ENCODE assay signal across 26 cellular contexts in the genomic region with DNA sequence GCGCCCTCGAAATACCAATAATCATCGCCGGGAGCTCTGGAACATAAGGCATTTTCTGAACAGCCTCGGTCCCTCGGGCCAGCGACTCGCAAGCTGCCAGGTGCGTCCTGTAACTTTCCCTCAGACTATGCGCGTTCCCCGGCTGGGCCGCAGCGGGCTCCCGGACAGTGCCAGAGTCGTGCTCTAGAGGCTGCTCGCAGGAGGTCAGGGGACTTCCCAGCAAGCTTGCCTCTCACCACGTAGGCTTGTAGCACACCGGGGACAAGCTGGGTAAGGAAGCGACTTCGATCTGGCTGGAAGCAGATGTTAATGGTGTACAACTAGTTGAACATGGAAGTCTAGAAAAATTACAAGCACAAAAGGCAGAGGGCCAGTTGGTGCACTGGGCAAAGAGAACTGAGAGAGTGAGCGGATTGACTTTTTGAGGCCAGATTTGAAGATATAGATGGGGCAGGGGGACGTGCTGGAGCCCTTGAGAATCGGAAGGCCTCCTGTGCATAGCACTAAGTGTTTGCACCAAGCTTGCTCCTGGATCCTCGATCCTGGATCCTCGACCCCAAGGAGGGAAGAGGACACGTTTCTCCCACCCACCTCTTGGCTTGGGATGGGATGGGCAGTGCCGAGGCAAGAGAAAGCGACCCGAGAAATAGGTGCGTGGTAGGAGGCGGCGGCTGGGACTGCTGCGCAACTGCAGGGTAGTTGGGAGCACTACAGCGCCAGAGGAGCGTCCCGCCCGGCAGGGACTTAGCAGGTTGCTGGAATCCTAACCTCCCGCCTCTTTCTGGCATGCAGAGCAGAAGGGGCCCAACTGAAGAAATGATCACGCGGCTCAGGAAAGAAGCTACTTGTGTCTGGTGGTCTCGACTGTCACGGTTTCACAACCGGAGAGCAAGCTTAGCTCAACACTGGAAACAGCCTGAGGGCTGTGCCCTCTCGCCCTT. TPM values are rescaled to one million over a fixed set of nuclear protein-coding genes. Genes with fewer than 3 reads are reported as not detected.
DNase-seq lines count a peak whose midpoint lies in the region; FAIRE-seq and TF ChIP-seq lines count a peak whose summit lies in the region.
"Had no signal": no experiment of that assay in that cellular context is flagged by ENCODE, and none has a peak within 500 bp of the region (broad histone marks: within the 10 kb centered on the region; RNA-seq: fewer than 3 reads in every experiment).

No MANE protein-coding gene starts in this region.

- no peaks in the 10 kb centered on the region for H3K36me3 Mint-ChIP-seq in glutamatergic neuron (ENCODE audit: unreplicated experiment)
- peaks cover 12% of the 10 kb centered on the region for H3K36me3 Mint-ChIP-seq in neural progenitor cell
- H3K36me3 Mint-ChIP-seq: CD8-positive, alpha-beta T cell had no signal

- H3K79me2 ChIP-seq in neural progenitor cell (ENCODE audit: low read depth): no peaks in the 10 kb centered on the region

- H3K27me3 Mint-ChIP-seq in glutamatergic neuron (ENCODE audit: unreplicated experiment) (peaks cover 11% of the 10 kb centered on the region), neural progenitor cell (ENCODE audit: insufficient read depth, low read depth) (peaks cover 22% of the 10 kb centered on the region)

- H3K27ac Mint-ChIP-seq in glutamatergic neuron (ENCODE audit: unreplicated experiment): no peak overlapping the region
- no peak overlapping the region for H3K27ac Mint-ChIP-seq in neural progenitor cell
- H3K27ac Mint-ChIP-seq: CD8-positive, alpha-beta T cell had no signal

- TF ChIP-seq CTCF in glutamatergic neuron (IDR thresholded peaks at IDR 0.05; ENCODE audit: partially characterized antibody, unreplicated experiment): no peak
- no peak for TF ChIP-seq CTCF in neural progenitor cell (IDR thresholded peaks at IDR 0.05)

- H3K36me3 ChIP-seq in H7 (replicated peaks; ENCODE audit: control insufficient read depth, insufficient read depth, low read length): no peaks in the 10 kb centered on the region
- H3K36me3 ChIP-seq in HUES6 (ENCODE audit: control insufficient read depth, insufficient read depth, low read length): no peaks in the 10 kb centered on the region
- no peaks in the 10 kb centered on the region for H3K36me3 ChIP-seq in neural progenitor cell
- H3K36me3 ChIP-seq: MG63, SJSA1 had no signal

- H3K4me1 ChIP-seq in HUES6 (ENCODE audit: control insufficient read depth, insufficient read depth, low read length) (peaks cover 28% of the 10 kb centered on the region), neural progenitor cell (peaks cover 11% of the 10 kb centered on the region)
- H3K4me1 ChIP-seq: Caco-2, SJSA1 had no signal

- peaks cover 67% of the 10 kb centered on the region for H3K27me3 ChIP-seq in H7 (ENCODE audit: control insufficient read depth, insufficient read depth, low read length)
- H3K27me3 ChIP-seq in HUES6 (ENCODE audit: control insufficient read depth, insufficient read depth, low read length): peaks cover 76% of the 10 kb centered on the region
- peaks cover 77% of the 10 kb centered on the region for H3K27me3 ChIP-seq in neural progenitor cell
- H3K27me3 ChIP-seq: MG63, SJSA1 had no signal

- H3K4me1 Mint-ChIP-seq in glutamatergic neuron (ENCODE audit: low read depth, unreplicated experiment) (peaks cover 2% of the 10 kb centered on the region), neural progenitor cell (peaks cover 21% of the 10 kb centered on the region)

- TF ChIP-seq POLR2A in GM12891 (IDR thresholded peaks at IDR 0.05; ENCODE audit: low read depth, low read length): no peak

- peak; percentile 70 for DNase-seq in H7
- DNase-seq in glutamatergic neuron: no peak
- peak; percentile 48 for DNase-seq in neural progenitor cell (ENCODE audit: low spot score)
- no peak for DNase-seq in activated gamma-delta T cell (lab: John Stamatoyannopoulos, UW)
- DNase-seq in SK-N-DZ (ENCODE audit: low spot score): no peak
- no peak for DNase-seq in GM12891 (ENCODE audit: insufficient read length, low spot score)
- DNase-seq: C1 segment of cervical spinal cord; Caco-2; CD8-positive, alpha-beta T cell; DMS79; EL; GF-D8; IMR-90; KG1; MG63; NCI-H2029; NCI-H446 treated with DMSO at 0.1 percent for 48 hours; NCI-H526 treated with DMSO at 0.1 percent for 48 hours; PC-9 had no signal

- peaks cover 23% of the 10 kb centered on the region for H3F3A ChIP-seq in neural progenitor cell (ENCODE audit: low read depth)

- H4K20me1 ChIP-seq in neural progenitor cell (ENCODE audit: low read depth): no peaks in the 10 kb centered on the region

- H2AFZ ChIP-seq in neural progenitor cell (replicated peaks): no peak overlapping the region
- H2AFZ ChIP-seq: PC-9 had no signal

- H3K9me3 Mint-ChIP-seq in glutamatergic neuron (ENCODE audit: unreplicated experiment) (no peaks in the 10 kb centered on the region), neural progenitor cell (peaks cover 5% of the 10 kb centered on the region)
- H3K9me3 Mint-ChIP-seq: CD8-positive, alpha-beta T cell had no signal

- H3K4me3 Mint-ChIP-seq in glutamatergic neuron (ENCODE audit: unreplicated experiment) (peak overlapping the region; percentile 55), neural progenitor cell (peak overlapping the region; percentile 48)
- H3K4me3 Mint-ChIP-seq: CD8-positive, alpha-beta T cell had no signal

- H3K9ac ChIP-seq in HUES6 (ENCODE audit: low read length) (no peak overlapping the region), neural progenitor cell (no peak overlapping the region)

- H3K4me2 ChIP-seq in neural progenitor cell: no peak overlapping the region
- H3K4me2 ChIP-seq: PC-9 had no signal

- FAIRE-seq in GM12891 (lab: Jason Lieb, UNC): no peak
- FAIRE-seq: GM12892, H54 had no signal

- H3K4me3 ChIP-seq in H7 (ENCODE audit: insufficient read depth, low read depth, low read length) (no peak overlapping the region; the same call in 1 of the 2 replicates), HUES6 (ENCODE audit: low read depth, low read length) (peak overlapping the region; percentile 40; the same call in 1 of the 2 replicates), neural progenitor cell (no peak overlapping the region)
- H3K4me3 ChIP-seq: MG63, PC-9, SJSA1 had no signal

- no peak overlapping the region for H3K27ac ChIP-seq in HUES6 (ENCODE audit: low read depth, low read length)
- no peak overlapping the region for H3K27ac ChIP-seq in neural progenitor cell
- H3K27ac ChIP-seq: PC-9, SJSA1 had no signal

- no peaks in the 10 kb centered on the region for H3K9me3 ChIP-seq in HUES6 (ENCODE audit: control insufficient read depth, insufficient read depth, low read depth, low read length)
- H3K9me3 ChIP-seq in neural progenitor cell (ENCODE audit: low read depth): no peaks in the 10 kb centered on the region
- H3K9me3 ChIP-seq: Caco-2, MG63, SJSA1 had no signal

TF ChIP-seq in GM12891, 5 proteins besides CTCF, POLR2A, EP300 and RAD21:
- no peak for TF ChIP-seq PAX5 (IDR thresholded peaks at IDR 0.05; ENCODE audit: insufficient read depth, low read length, severe bottlenecking)
- TF ChIP-seq POLR2AphosphoS5 (IDR thresholded peaks at IDR 0.05; ENCODE audit: low read depth, low read length): no peak
- no peak for TF ChIP-seq TAF1 (IDR thresholded peaks at IDR 0.05; ENCODE audit: low read depth, low read length)
- TF ChIP-seq POU2F2 (IDR thresholded peaks at IDR 0.05; ENCODE audit: low read depth, low read length): no peak
- no peak for TF ChIP-seq SPI1 (IDR thresholded peaks at IDR 0.05; ENCODE audit: low read depth, low read length)

RNA-seq across cellular contexts. Expression of gene ZIC3, which starts 19.9 kb away (rescaled TPM):
- 114 and 140 TPM in 2 replicates for total RNA-seq in H7 (2014; rRNA removed; shearing (Covaris generic))
- total RNA-seq in glutamatergic neuron (ENCODE audit: unreplicated experiment) (0.69 TPM), neural progenitor cell (ENCODE audit: low replicate concordance) (2.6 and 3.4 TPM in 2 replicates)
- polyA plus RNA-seq in SK-N-DZ (2014; cell fraction: cytosol; rRNA removed): not detected in 2 replicates
- not detected in 2 replicates for polyA plus RNA-seq in SK-N-DZ (2014; cell fraction: nucleus; rRNA removed)
- polyA plus RNA-seq in GM12891 (2012; ENCODE audit: low read depth, missing spikeins): not detected
- total RNA-seq: Caco-2; CD8-positive, alpha-beta T cell; HT1080; IMR-90; PC-9; Right ventricle myocardium inferior; RPMI7951; SJSA1 had no signal
- polyA plus RNA-seq: IMR-90 had no signal

Comparison
In these comparisons a context has a peak if more than half of its experiments do, and no peak if none do; other contexts are left out.
1. DNase-seq: peak in H7 (single experiment) and neural progenitor cell (single experiment); none in glutamatergic neuron (single experiment), activated gamma-delta T cell (single experiment), SK-N-DZ (single experiment) and GM12891 (single experiment).
2. RNA of gene ZIC3, which starts 19.9 kb away (total RNA-seq): 114 to 140 TPM in H7; 2.6 to 3.4 TPM in neural progenitor cell and 0.69 TPM in glutamatergic neuron (single experiment); every median in the first group is over 10 times any median in the second.